ENCODE assay signal across 14 cellular contexts in genomic region chr16:81734632-81735434, GRCh38. TPM values are rescaled to one million over a fixed set of nuclear protein-coding genes. Genes with fewer than 3 reads are reported as not detected.
A peak's percentile ranks its signal among the peaks of the same experiment; 100 is the strongest.
DNase-seq lines count a peak whose midpoint lies in the region; ATAC-seq, FAIRE-seq and TF ChIP-seq lines count a peak whose summit lies in the region.
"Had no signal": no experiment of that assay in that cellular context is flagged by ENCODE, and none has a peak within 500 bp of the region (broad histone marks: within the 10 kb centered on the region; RNA-seq: fewer than 3 reads in every experiment).

No MANE protein-coding gene starts in this region.

- no peaks in the 10 kb centered on the region for H3K27me3 ChIP-seq in endothelial cell of umbilical vein (ENCODE audit: control insufficient read depth in 2 of 2, insufficient read depth in 2 of 2, low read length in 2 of 2)
- H3K27me3 ChIP-seq in osteoblast (ENCODE audit: insufficient read depth, low read length) = no peaks in the 10 kb centered on the region

- no peak overlapping the region for H2AFZ ChIP-seq in endothelial cell of umbilical vein (ENCODE audit: low read depth, low read length)
- H2AFZ ChIP-seq in osteoblast (ENCODE audit: low read length) = no peak overlapping the region

- CTCF ChIA-PET in endothelial cell of umbilical vein (lab: Charles Lee) = interaction anchor here (0.6 to 2.0 kb wide), 5 partner anchors 112 to 699 kb away, joined by 3 to 11 read pairs (median 5); partner anchors contain the start of gene ATMIN

- H4K20me1 ChIP-seq in endothelial cell of umbilical vein (replicated peaks; ENCODE audit: control insufficient read depth, extremely low read depth, insufficient read depth, low read length) = no peaks in the 10 kb centered on the region
- no peaks in the 10 kb centered on the region for H4K20me1 ChIP-seq in osteoblast (ENCODE audit: insufficient read depth, low read length)

- no peak overlapping the region for H3K4me3 Mint-ChIP-seq in T-helper 17 cell
- H3K4me3 Mint-ChIP-seq: CD14-positive monocyte; CD8-positive, alpha-beta T cell had no signal

- H3K4me3 ChIP-seq in endothelial cell of umbilical vein (replicated peaks in 1 of 3; ENCODE audit: insufficient read depth in 1 of 3, low read depth in 1 of 3, low read length in 3 of 3) (no peak overlapping the region), osteoblast (ENCODE audit: insufficient read depth, low read length) (no peak overlapping the region)

- FAIRE-seq in endothelial cell of umbilical vein (lab: Jason Lieb, UNC) = peak; percentile 52
- FAIRE-seq: GM12892 had no signal

- H3K79me2 ChIP-seq in endothelial cell of umbilical vein (ENCODE audit: control insufficient read depth, insufficient read depth, low read length) (no peaks in the 10 kb centered on the region), osteoblast (ENCODE audit: insufficient read depth, low read length) (no peaks in the 10 kb centered on the region)

- H3K27ac ChIP-seq in endothelial cell of umbilical vein (ENCODE audit: insufficient read depth, low read depth, low read length) = no peak overlapping the region
- H3K27ac ChIP-seq in osteoblast (ENCODE audit: low read depth, low read length) = no peak overlapping the region

- peaks cover 16% of the 10 kb centered on the region for H3K4me1 Mint-ChIP-seq in T-helper 17 cell

- BruUV-seq in endothelial cell of umbilical vein (replicated peaks; lab: Mats Ljungman, UMichigan) = no TSS peak

- no peak for ATAC-seq in T-helper 17 cell
- no peak for ATAC-seq in HG03159 (IDR thresholded peaks at IDR 0.05; ENCODE audit: unreplicated experiment)
- ATAC-seq: CD8-positive, alpha-beta T cell had no signal

- H3K4me2 ChIP-seq in endothelial cell of umbilical vein (ENCODE audit: insufficient read depth, low read length) (no peak overlapping the region), osteoblast (ENCODE audit: insufficient read depth, low read length) (no peak overlapping the region)

- H3K36me3 ChIP-seq in endothelial cell of umbilical vein (ENCODE audit: control insufficient read depth in 2 of 2, extremely low read depth in 1 of 2, insufficient read depth in 2 of 2, low read length in 2 of 2) = no peaks in the 10 kb centered on the region
- H3K36me3 ChIP-seq in osteoblast (ENCODE audit: insufficient read depth, low read length) = no peaks in the 10 kb centered on the region

- H3K4me1 ChIP-seq in endothelial cell of umbilical vein (ENCODE audit: control insufficient read depth, extremely low read depth, insufficient read depth, low read length) (peaks cover 15% of the 10 kb centered on the region), osteoblast (ENCODE audit: insufficient read depth, low read length) (peaks cover 10% of the 10 kb centered on the region)

- peak overlapping the region; percentile 2 for H3K27ac Mint-ChIP-seq in T-helper 17 cell
- H3K27ac Mint-ChIP-seq: CD8-positive, alpha-beta T cell had no signal

- no peaks in the 10 kb centered on the region for H3K36me3 Mint-ChIP-seq in T-helper 17 cell (ENCODE audit: low read depth)
- H3K36me3 Mint-ChIP-seq: CD14-positive monocyte; CD8-positive, alpha-beta T cell had no signal

- no peak for DNase-seq in T-helper 17 cell
- DNase-seq in endothelial cell of umbilical vein (ENCODE audit: low read depth, low spot score) = no peak
- peak; percentile 23 for DNase-seq in osteoblast (ENCODE audit: insufficient read length, low spot score, missing footprints)
- no peak for DNase-seq in COR-L47 (lab: John Stamatoyannopoulos, UW)
- no peak for DNase-seq in HK-2 (ENCODE audit: unreplicated experiment)
- DNase-seq in SK-N-DZ (ENCODE audit: low spot score) = no peak
- DNase-seq: Caco-2; CD8-positive, alpha-beta T cell; DND-41; GDM1; HCEC 1CT had no signal

- TF ChIP-seq POLR2A in endothelial cell of umbilical vein (IDR thresholded peaks at IDR 0.05; ENCODE audit: low read depth, low read length) = no peak

- intact Hi-C loops in endothelial cell of umbilical vein (cut with micrococcal nuclease) = loop anchor here (5.0 to 10.0 kb wide), 2 partner anchors 810 to 1208 kb away; no protein-coding TSS in a partner anchor

- no peaks in the 10 kb centered on the region for H3K9me1 ChIP-seq in endothelial cell of umbilical vein (replicated peaks; ENCODE audit: control insufficient read depth, extremely low read depth, insufficient read depth, low read length)

- H3K27me3 Mint-ChIP-seq in T-helper 17 cell = no peaks in the 10 kb centered on the region

- no peak for TF ChIP-seq CTCF in endothelial cell of umbilical vein (IDR thresholded peaks at IDR 0.05; ENCODE audit: extremely low read depth in 1 of 2, insufficient read depth in 1 of 2, low read depth in 1 of 2, low read length in 2 of 2)
- no peak for TF ChIP-seq CTCF in osteoblast (IDR thresholded peaks at IDR 0.05; ENCODE audit: extremely low read depth, low read depth, low read length)

- POLR2A ChIA-PET in endothelial cell of umbilical vein (lab: Charles Lee) = no interaction called here

- no peak overlapping the region for H3K9ac ChIP-seq in endothelial cell of umbilical vein (replicated peaks; ENCODE audit: extremely low read depth, insufficient read depth, low read length)

- dilution Hi-C loops in endothelial cell of umbilical vein (cut with MboI; ENCODE audit: extremely low pct_ligation_motif_present, low sequenced_read_pairs) = loop anchor here (25.0 kb wide), 1 partner anchor 348 kb away; no protein-coding TSS in a partner anchor

- H3K9me3 ChIP-seq in T-helper 17 cell (ENCODE audit: control insufficient read depth, low read length, poor library complexity, severe bottlenecking) (no peaks in the 10 kb centered on the region), endothelial cell of umbilical vein (replicated peaks; ENCODE audit: control insufficient read depth, insufficient read depth, low read length) (no peaks in the 10 kb centered on the region), osteoblast (ENCODE audit: low read depth, low read length) (no peaks in the 10 kb centered on the region)
- H3K9me3 ChIP-seq: Caco-2 had no signal

TF ChIP-seq in endothelial cell of umbilical vein, 7 proteins besides CTCF, POLR2A, EP300 and RAD21:
- no peak for TF ChIP-seq GATA2 (IDR thresholded peaks at IDR 0.05; ENCODE audit: insufficient read depth, insufficient read length, low read depth, low read length)
- no peak for TF ChIP-seq MYC (IDR thresholded peaks at IDR 0.05; ENCODE audit: low read depth, low read length)
- no peak for TF ChIP-seq MAX (IDR thresholded peaks at IDR 0.05; ENCODE audit: insufficient read depth, insufficient read length)
- no peak for TF ChIP-seq POLR2AphosphoS5 (IDR thresholded peaks at IDR 0.05; ENCODE audit: insufficient read depth, low read depth, low read length)
- no peak for TF ChIP-seq EZH2 (IDR thresholded peaks at IDR 0.05; ENCODE audit: borderline replicate concordance, low read depth, low read length, severe bottlenecking)
- TF ChIP-seq JUN (IDR thresholded peaks at IDR 0.05; ENCODE audit: borderline replicate concordance, insufficient read depth, insufficient read length, low read depth) = no peak
- no peak for TF ChIP-seq FOS (IDR thresholded peaks at IDR 0.05; ENCODE audit: borderline replicate concordance, insufficient read depth, low read length)
TF ChIP-seq in endothelial cell of umbilical vein: peak in this region for 0.

RNA-seq across cellular contexts. Expression of gene PLCG2, which starts 44.3 kb away (rescaled TPM):
- 10 to 100 TPM in 1 of 2 donors, 1 to 10 TPM in 1; 4.2 to 16.2 TPM for total RNA-seq in T-helper 17 cell
- total RNA-seq in endothelial cell of umbilical vein = 9.6 and 13.6 TPM in 2 replicates
- 9.1 and 10.8 TPM in 2 replicates for polyA plus RNA-seq in endothelial cell of umbilical vein
- polyA plus RNA-seq in endothelial cell of umbilical vein (2011; cell fraction: cytosol; rRNA removed) = 5.2 and 7.0 TPM in 2 replicates
- 31.5 and 32.8 TPM in 2 replicates for polyA plus RNA-seq in endothelial cell of umbilical vein (2011; cell fraction: nucleus; rRNA removed)
- polyA plus RNA-seq in endothelial cell of umbilical vein (2012) = 5.4 and 5.8 TPM in 2 replicates
- polyA minus RNA-seq in endothelial cell of umbilical vein = 18.2 and 31.4 TPM in 2 replicates
- 2.6 TPM for polyA minus RNA-seq in endothelial cell of umbilical vein (2011; cell fraction: cytosol; rRNA and poly(A)+ RNA removed)
- 27.5 and 31.1 TPM in 2 replicates for polyA minus RNA-seq in endothelial cell of umbilical vein (2011; cell fraction: nucleus; rRNA and poly(A)+ RNA removed)
- 0.59 and 1.1 TPM in 2 replicates for total RNA-seq in osteoblast
- 0.03 and 0.44 TPM in 2 replicates for polyA plus RNA-seq in SK-N-DZ (2014; cell fraction: cytosol; rRNA removed)
- polyA plus RNA-seq in SK-N-DZ (2014; cell fraction: nucleus; rRNA removed) = 0.11 and 0.12 TPM in 2 replicates
